1 cellular context compared by ENCODE assay signal in genomic region chr18:57603871-57604270, GRCh38.
TF ChIP-seq lines count a peak whose summit lies in the region.

No MANE protein-coding gene starts in this region.

TF ChIP-seq in K562, 482 proteins besides CTCF, POLR2A, EP300 and RAD21 (continued from another document):
- TF ChIP-seq TEAD2 (tag; IDR thresholded peaks at IDR 0.05), result no peak
- peak; percentile 24; the same call in 1 of the 2 replicates for TF ChIP-seq SMARCE1 (IDR thresholded peaks at IDR 0.05)
- TF ChIP-seq MAFG (tag; conservative IDR thresholded peaks at IDR 0.05), result no peak
- peak; percentile 49; the same call in 1 of the 2 replicates for TF ChIP-seq SMARCA4 (IDR thresholded peaks at IDR 0.05)
- no peak for TF ChIP-seq CGGBP1 (CRISPR knock-in tag; IDR thresholded peaks at IDR 0.05)
- TF ChIP-seq SAFB2 (IDR thresholded peaks at IDR 0.05; ENCODE audit: borderline replicate concordance, low read depth, low read length, severe bottlenecking), result no peak
- TF ChIP-seq ZNF764 (CRISPR knock-in tag; IDR thresholded peaks at IDR 0.05; ENCODE audit: low read depth), result no peak
- no peak for TF ChIP-seq USF1 (CRISPR knock-in tag; IDR thresholded peaks at IDR 0.05)
- TF ChIP-seq SMAD3 (CRISPR knock-in tag; conservative IDR thresholded peaks at IDR 0.05), result no peak
- TF ChIP-seq CBFA2T2 (conservative IDR thresholded peaks at IDR 0.05), result peak; percentile 44
- peak; percentile 69 for TF ChIP-seq CBFA2T3 (IDR thresholded peaks at IDR 0.05)
- TF ChIP-seq TAL1 (IDR thresholded peaks at IDR 0.05), result peak; percentile 64; the same call in 1 of the 2 replicates
- TF ChIP-seq ZNF165 (CRISPR knock-in tag; IDR thresholded peaks at IDR 0.05; ENCODE audit: borderline replicate concordance), result no peak
- TF ChIP-seq ZBTB12 (CRISPR knock-in tag; IDR thresholded peaks at IDR 0.05), result no peak
- TF ChIP-seq SMARCC2 (IDR thresholded peaks at IDR 0.05; ENCODE audit: low read depth), result peak; percentile 20; the same call in 1 of the 2 replicates
- peak; percentile 78 for TF ChIP-seq DPF2 (IDR thresholded peaks at IDR 0.05)
- TF ChIP-seq NCOR1 (IDR thresholded peaks at IDR 0.05), result peak; percentile 34; the same call in 1 of the 2 replicates
- no peak for TF ChIP-seq PURB (CRISPR knock-in tag; IDR thresholded peaks at IDR 0.05; ENCODE audit: low read depth)
- TF ChIP-seq ARID1B (IDR thresholded peaks at IDR 0.05), result peak; percentile 84
- TF ChIP-seq TCF3 (CRISPR knock-in tag; IDR thresholded peaks at IDR 0.05), result peak; percentile 73
- peak; percentile 33; the same call in 1 of the 2 replicates for TF ChIP-seq TEAD4 (IDR thresholded peaks at IDR 0.05; ENCODE audit: low read length)
- no peak for TF ChIP-seq TEAD4 (CRISPR knock-in tag; IDR thresholded peaks at IDR 0.05; ENCODE audit: borderline replicate concordance)
